8 cellular contexts compared by ENCODE assay signal in the genomic region with DNA sequence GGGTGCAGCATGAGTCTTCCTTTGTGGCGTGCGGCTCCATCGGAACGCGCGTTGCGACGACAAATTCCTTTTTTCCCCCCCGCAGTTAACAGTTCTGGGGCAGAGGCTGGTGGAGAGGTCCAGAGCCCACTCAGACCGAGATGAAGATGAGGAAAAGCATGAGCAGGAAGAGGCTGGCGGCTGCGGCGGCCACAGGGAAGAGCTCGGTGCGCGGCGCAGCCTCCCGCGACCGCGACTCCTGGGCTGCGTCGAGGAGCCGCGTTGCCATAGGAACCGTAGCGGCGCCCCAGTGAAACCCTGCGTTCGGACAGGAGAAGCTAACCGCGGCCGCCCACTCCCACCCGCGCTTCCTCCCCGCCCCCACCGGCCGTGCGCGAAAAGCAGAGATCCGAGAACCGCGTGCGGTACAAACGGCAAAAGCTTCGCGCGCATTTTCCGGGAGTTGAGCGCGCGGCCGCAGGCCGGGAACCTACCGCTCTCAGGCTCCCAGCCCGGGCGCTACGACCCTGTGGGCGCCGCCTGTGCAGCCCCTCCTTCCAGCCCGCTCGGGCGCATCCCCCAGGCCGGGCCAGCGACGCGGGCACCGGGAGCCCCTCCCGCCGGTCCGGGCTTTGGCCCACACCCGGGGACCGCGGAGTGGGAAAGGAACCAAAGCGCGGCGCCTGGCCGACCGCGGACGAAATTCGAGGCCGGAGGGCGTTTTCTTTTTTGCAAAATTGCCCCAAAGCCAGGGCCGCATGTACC.
DNase-seq lines count a peak whose midpoint lies in the region; ATAC-seq and TF ChIP-seq lines count a peak whose summit lies in the region.

No MANE protein-coding gene starts in this region.

- TF ChIP-seq CTCF in mammary epithelial cell (conservative IDR thresholded peaks at IDR 0.05 in 1 of 2, IDR thresholded peaks at IDR 0.05 in 1 of 2; ENCODE audit: extremely low read depth in 1 of 2, insufficient read depth in 1 of 2, low read depth in 1 of 2, low read length in 2 of 2) (no peak), lower leg skin (IDR thresholded peaks at IDR 0.05) (no peak)

- dilution Hi-C loops in mammary epithelial cell (cut with HindIII; ENCODE audit: low sequenced_read_pairs), result no loop called here

- H3K27me3 ChIP-seq in mammary epithelial cell (ENCODE audit: insufficient read depth, low read length) (peaks cover 33% of the 10 kb centered on the region), mesenchymal stem cell (ENCODE audit: control insufficient read depth in 1 of 2, insufficient read depth in 1 of 2, low read length in 2 of 2) (peaks cover 74 to 81% of the 10 kb centered on the region in 2 experiments)

- H3K4me3 Mint-ChIP-seq in IgD-negative memory B cell, result peak overlapping the region; percentile 86 to 96 (median 91)

- no peak overlapping the region for H2AK5ac ChIP-seq in mesenchymal stem cell (ENCODE audit: low read length, severe bottlenecking)

- BruUV-seq in mammary epithelial cell (replicated peaks; lab: Mats Ljungman, UMichigan), result no TSS peak

- H3K9me3 Mint-ChIP-seq in IgD-negative memory B cell, result peaks cover 0 to 2% (median 0%) of the 10 kb centered on the region in 3 donors

- no peak overlapping the region for H3K4ac ChIP-seq in mesenchymal stem cell (ENCODE audit: low read depth in 1 of 2, low read length in 2 of 2)

- H3K4me3 ChIP-seq in mammary epithelial cell (replicated peaks in 1 of 3; ENCODE audit: insufficient read depth in 1 of 3, low read depth in 2 of 3, low read length in 3 of 3) (peak overlapping the region in 2 of 3 experiments; percentile 7 to 25), mesenchymal stem cell (ENCODE audit: insufficient read depth in 1 of 2, low read depth in 1 of 2, low read length in 2 of 2) (peak overlapping the region; percentile 47 to 71), lower leg skin (ENCODE audit: low read depth, poor library complexity, severe bottlenecking) (no peak overlapping the region)

- H3K23ac ChIP-seq in mesenchymal stem cell (ENCODE audit: low read length in 2 of 2), result no peak overlapping the region

- H2AFZ ChIP-seq in mammary epithelial cell (ENCODE audit: low read depth, low read length), result peak overlapping the region; percentile 24
- H2AFZ ChIP-seq in mesenchymal stem cell (ENCODE audit: low read depth, low read length), result no peak overlapping the region

- H3K4me2 ChIP-seq in mammary epithelial cell (ENCODE audit: insufficient read depth, low read depth, low read length) (peak overlapping the region; percentile 46), mesenchymal stem cell (ENCODE audit: low read length, poor library complexity, severe bottlenecking) (peak overlapping the region; percentile 93)

- H2BK5ac ChIP-seq in mesenchymal stem cell (ENCODE audit: low read depth, low read length, poor library complexity, severe bottlenecking), result no peak overlapping the region

- CTCF ChIA-PET in mammary epithelial cell (lab: Charles Lee; ENCODE audit: low non-redundant PET), result no interaction called here

- H3K9ac ChIP-seq in mammary epithelial cell (ENCODE audit: insufficient read depth, low read length), result no peak overlapping the region
- peak overlapping the region; percentile 11 for H3K9ac ChIP-seq in mesenchymal stem cell (ENCODE audit: low read length)

- peaks cover 7 to 25% (median 8%) of the 10 kb centered on the region in 3 donors for H3K4me1 Mint-ChIP-seq in IgD-negative memory B cell

- no peak overlapping the region for H2BK120ac ChIP-seq in mesenchymal stem cell (ENCODE audit: low read depth, low read length)

- peak; percentile 40 for DNase-seq in CD1c-positive myeloid dendritic cell (ENCODE audit: extremely low spot score)
- DNase-seq in mammary epithelial cell, result no peak
- DNase-seq in mesenchymal stem cell, result peak; percentile 23
- peak; percentile 46 for DNase-seq in stimulated activated naive CD8-positive, alpha-beta T cell treated with anti-CD3 and anti-CD28 coated beads, Interleukin-15, Interleukin-2, amounts not matched to agents 100 U/mL and 50 U/mL, for 24 hours
- DNase-seq in DMS114 treated with DMSO at 0.1 percent for 48 hours (lab: John Stamatoyannopoulos, UW; ENCODE audit: unreplicated experiment), result no peak
- DNase-seq in lower leg skin (ENCODE audit: low spot score in 2 of 2), result no peak

- H3K9me3 ChIP-seq in mammary epithelial cell (replicated peaks; ENCODE audit: insufficient read depth, low read length) (no peaks in the 10 kb centered on the region), mesenchymal stem cell (ENCODE audit: control insufficient read depth, low read length) (no peaks in the 10 kb centered on the region)

- H2BK12ac ChIP-seq in mesenchymal stem cell (ENCODE audit: low read length in 2 of 2), result no peak overlapping the region

- H4K20me1 ChIP-seq in mammary epithelial cell (ENCODE audit: insufficient read depth, low read length), result no peaks in the 10 kb centered on the region

- ATAC-seq in stimulated activated naive CD8-positive, alpha-beta T cell treated with anti-CD3 and anti-CD28 coated beads, Interleukin-15, Interleukin-2, amounts not matched to agents 100 U/mL and 50 U/mL, for 24 hours, result peak; percentile 44
- no peak for ATAC-seq in GM18519 (IDR thresholded peaks at IDR 0.05; ENCODE audit: low FRiP score, unreplicated experiment)

- no peaks in the 10 kb centered on the region for H3K4me1 ChIP-seq in mammary epithelial cell (ENCODE audit: insufficient read depth, low read length)
- peaks cover 20% of the 10 kb centered on the region for H3K4me1 ChIP-seq in mesenchymal stem cell (ENCODE audit: control insufficient read depth, insufficient read depth, low read depth, low read length)

- peaks cover 41% of the 10 kb centered on the region for H3K27me3 Mint-ChIP-seq in IgD-negative memory B cell

- H3K18ac ChIP-seq in mesenchymal stem cell (ENCODE audit: low read depth in 1 of 2, low read length in 2 of 2), result peak overlapping the region in 1 of 2 experiments; percentile 2

- H3K36me3 ChIP-seq in mammary epithelial cell (ENCODE audit: insufficient read depth, low read length) (no peaks in the 10 kb centered on the region), mesenchymal stem cell (ENCODE audit: control insufficient read depth in 1 of 2, insufficient read depth in 2 of 2, low read depth in 1 of 2, low read length in 2 of 2) (no peaks in the 10 kb centered on the region)

- WGBS in mammary epithelial cell (ENCODE audit: low coverage, missing lambda C conversion rate), result 8% methylated on average over 19 of the region's 85 CpGs
- WGBS in mesenchymal stem cell, result 1% methylated on average over 78 of the region's 85 CpGs
- 2 to 3% methylated on average over 64 to 67 of the region's 85 CpGs for WGBS in lower leg skin, 2 donors

- no peak overlapping the region for H2BK15ac ChIP-seq in mesenchymal stem cell (ENCODE audit: low read depth, poor library complexity, severe bottlenecking)

- H3K14ac ChIP-seq in mesenchymal stem cell (ENCODE audit: low read length in 2 of 2), result no peak overlapping the region

- intact Hi-C loops in mammary epithelial cell (cut with micrococcal nuclease) (no loop called here), lower leg skin (cut with DNase I; ENCODE audit: low total_unique reads) (no loop called here)

- no peaks in the 10 kb centered on the region for H3K79me1 ChIP-seq in mesenchymal stem cell (replicated peaks; ENCODE audit: low read length, poor library complexity, severe bottlenecking)

- H4K8ac ChIP-seq in mesenchymal stem cell (ENCODE audit: low read length), result no peak overlapping the region

- peak overlapping the region in 2 of 3 donors; percentile 82 to 85 for H3K27ac Mint-ChIP-seq in IgD-negative memory B cell

- no peaks in the 10 kb centered on the region for H3K79me2 ChIP-seq in mammary epithelial cell (ENCODE audit: insufficient read depth, low read length)

- H4K91ac ChIP-seq in mesenchymal stem cell (ENCODE audit: low read length), result no peak overlapping the region

- H3K27ac ChIP-seq in mammary epithelial cell (ENCODE audit: insufficient read depth, low read depth, low read length), result no peak overlapping the region
- no peak overlapping the region for H3K27ac ChIP-seq in mesenchymal stem cell (ENCODE audit: low read length, poor library complexity, severe bottlenecking)

- H3K36me3 Mint-ChIP-seq in IgD-negative memory B cell, result peaks cover 2% of the 10 kb centered on the region

- in situ Hi-C loops in mammary epithelial cell (cut with MboI; ENCODE audit: low sequenced_read_pairs in 2 of 2), result no loop called here

- TF ChIP-seq POLR2A in lower leg skin (IDR thresholded peaks at IDR 0.05), result no peak

Comparison
In these comparisons a context has a peak if more than half of its experiments do, and no peak if none do; other contexts are left out.
1. DNase-seq: peak in CD1c-positive myeloid dendritic cell (single experiment), mesenchymal stem cell (single experiment) and stimulated activated naive CD8-positive, alpha-beta T cell treated with anti-CD3 and anti-CD28 coated beads, Interleukin-15, Interleukin-2, amounts not matched to agents 100 U/mL and 50 U/mL, for 24 hours (single experiment); none in mammary epithelial cell (single experiment), DMS114 treated with DMSO at 0.1 percent for 48 hours (single experiment) and lower leg skin (0 of 2).